ENCODE assay signal across 8 cellular contexts in genomic region chr5:172450861-172451695, GRCh38. TPM values are rescaled to one million over a fixed set of nuclear protein-coding genes. Genes with fewer than 3 reads are reported as not detected.
A peak's percentile ranks its signal among the peaks of the same experiment; 100 is the strongest.
DNase-seq lines count a peak whose midpoint lies in the region; ATAC-seq and TF ChIP-seq lines count a peak whose summit lies in the region.

No MANE protein-coding gene starts in this region.

- no peaks in the 10 kb centered on the region for H3K9me2 ChIP-seq in Loucy (replicated peaks; ENCODE audit: low read depth, low read length)

- H3K4me3 ChIP-seq in DND-41 (ENCODE audit: low read depth in 1 of 2, low read length in 2 of 2) (no peak overlapping the region), Loucy (ENCODE audit: low read length, poor library complexity, severe bottlenecking) (no peak overlapping the region), osteoblast (ENCODE audit: insufficient read depth, low read length) (no peak overlapping the region)

- H4K20me1 ChIP-seq in DND-41 (ENCODE audit: insufficient read depth, low read length) (peaks cover 5% of the 10 kb centered on the region; the same call in 1 of the 2 replicates), Loucy (ENCODE audit: insufficient read depth, low read length, poor library complexity, severe bottlenecking) (no peaks in the 10 kb centered on the region), osteoblast (ENCODE audit: insufficient read depth, low read length) (peaks cover 60% of the 10 kb centered on the region)

- no peaks in the 10 kb centered on the region for H3K9me3 ChIP-seq in DND-41 (ENCODE audit: insufficient read depth, low read length, severe bottlenecking)
- no peaks in the 10 kb centered on the region for H3K9me3 ChIP-seq in Loucy (ENCODE audit: insufficient read depth, low read depth, low read length)
- H3K9me3 ChIP-seq in osteoblast (ENCODE audit: low read depth, low read length): no peaks in the 10 kb centered on the region

- H3K27ac ChIP-seq in DND-41 (ENCODE audit: low read length): no peak overlapping the region
- peak overlapping the region; percentile 95 for H3K27ac ChIP-seq in osteoblast (ENCODE audit: low read depth, low read length)

- peak; percentile 50; the same call in 1 of the 3 replicates for ATAC-seq in DND-41 (ENCODE audit: insufficient read depth, low read depth)
- no peak for ATAC-seq in GM21786 (IDR thresholded peaks at IDR 0.05; ENCODE audit: unreplicated experiment)
- no peak for ATAC-seq in GM18498 (IDR thresholded peaks at IDR 0.05; ENCODE audit: unreplicated experiment)

- H2AFZ ChIP-seq in DND-41 (ENCODE audit: low read depth, low read length): no peak overlapping the region
- no peak overlapping the region for H2AFZ ChIP-seq in Loucy (ENCODE audit: low read length)
- H2AFZ ChIP-seq in osteoblast (ENCODE audit: low read length): no peak overlapping the region

- TF ChIP-seq CTCF in DND-41 (IDR thresholded peaks at IDR 0.05; ENCODE audit: borderline replicate concordance, extremely low read depth, low read length, poor library complexity, severe bottlenecking) (peak; percentile 81), Loucy (conservative IDR thresholded peaks at IDR 0.05; ENCODE audit: low read length) (peak; percentile 59), osteoblast (IDR thresholded peaks at IDR 0.05; ENCODE audit: extremely low read depth, low read depth, low read length) (peak; percentile 88)

- H3F3A ChIP-seq in Loucy (ENCODE audit: low read depth): no peaks in the 10 kb centered on the region

- no peaks in the 10 kb centered on the region for H3K36me3 ChIP-seq in DND-41 (ENCODE audit: insufficient read depth, low read length)
- no peaks in the 10 kb centered on the region for H3K36me3 ChIP-seq in Loucy (ENCODE audit: insufficient read depth, low read length)
- no peaks in the 10 kb centered on the region for H3K36me3 ChIP-seq in osteoblast (ENCODE audit: insufficient read depth, low read length)

- H3K4me1 ChIP-seq in DND-41 (ENCODE audit: insufficient read depth, low read length): peaks cover 13% of the 10 kb centered on the region
- H3K4me1 ChIP-seq in Loucy (ENCODE audit: insufficient read depth, low read length, poor library complexity, severe bottlenecking): peaks cover 5% of the 10 kb centered on the region
- peaks cover 45% of the 10 kb centered on the region for H3K4me1 ChIP-seq in osteoblast (ENCODE audit: insufficient read depth, low read length)

- H3K79me2 ChIP-seq in DND-41 (ENCODE audit: insufficient read depth, low read length) (no peaks in the 10 kb centered on the region), Loucy (ENCODE audit: insufficient read depth, low read length) (no peaks in the 10 kb centered on the region), osteoblast (ENCODE audit: insufficient read depth, low read length) (peaks cover 69% of the 10 kb centered on the region)

- peak; percentile 54 for DNase-seq in DND-41
- peak; percentile 33 for DNase-seq in activated CD8-positive, alpha-beta memory T cell treated with anti-CD3 and anti-CD28 coated beads, Interleukin-2, amount 50 U/mL, for 4 hours
- DNase-seq in fibroblast of gingiva (ENCODE audit: low read depth): peak; percentile 70
- peak; percentile 76 for DNase-seq in osteoblast (ENCODE audit: insufficient read length, low spot score, missing footprints)
- DNase-seq in COLO829 (ENCODE audit: low spot score): no peak

- H3K27me3 ChIP-seq in DND-41 (ENCODE audit: insufficient read depth, low read length, poor library complexity): peaks cover 20% of the 10 kb centered on the region
- no peaks in the 10 kb centered on the region for H3K27me3 ChIP-seq in Loucy (ENCODE audit: insufficient read depth, low read length, poor library complexity, severe bottlenecking)
- H3K27me3 ChIP-seq in osteoblast (ENCODE audit: insufficient read depth, low read length): no peaks in the 10 kb centered on the region

- H3K9ac ChIP-seq in DND-41 (ENCODE audit: low read depth, low read length) (no peak overlapping the region), Loucy (ENCODE audit: low read depth, low read length, poor library complexity, severe bottlenecking) (no peak overlapping the region)

- H3K4me2 ChIP-seq in DND-41 (ENCODE audit: insufficient read depth, low read length): no peak overlapping the region
- H3K4me2 ChIP-seq in Loucy (ENCODE audit: low read depth, low read length, poor library complexity, severe bottlenecking): no peak overlapping the region
- peak overlapping the region; percentile 90 for H3K4me2 ChIP-seq in osteoblast (ENCODE audit: insufficient read depth, low read length)

RNA-seq across cellular contexts. Expression of gene SH3PXD2B, which starts 3.2 kb away (rescaled TPM):
- 58.3 and 59.2 TPM in 2 replicates for total RNA-seq in osteoblast
